ENCODE assay signal across 8 cellular contexts in the genomic region with DNA sequence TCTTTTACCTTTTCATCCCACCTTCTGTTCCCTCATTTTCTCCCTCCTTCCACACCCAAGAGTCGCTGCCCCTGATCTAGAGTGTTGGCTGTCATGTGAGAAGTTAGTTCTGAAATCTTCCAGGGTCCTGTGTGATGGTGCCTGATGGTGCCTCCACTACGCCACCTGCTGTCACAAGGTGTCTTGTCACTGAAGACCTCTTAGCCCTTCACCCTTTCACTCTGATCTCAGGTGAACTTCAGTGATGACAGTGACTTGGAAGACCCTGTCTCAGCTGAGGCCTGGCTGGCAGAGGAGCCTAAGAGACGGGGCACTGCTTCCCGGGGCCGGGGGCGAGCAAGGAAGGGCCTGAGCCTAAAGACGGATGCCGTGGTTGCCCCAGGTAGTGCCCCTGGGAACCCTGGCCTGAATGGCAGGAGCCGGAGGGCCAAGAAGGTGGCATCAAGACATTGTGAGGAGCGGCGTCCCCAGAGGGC. TPM values are rescaled to one million over a fixed set of nuclear protein-coding genes. Genes with fewer than 3 reads are reported as not detected.
DNase-seq lines count a peak whose midpoint lies in the region; ATAC-seq and TF ChIP-seq lines count a peak whose summit lies in the region.

No MANE protein-coding gene starts in this region.

- H3K79me2 ChIP-seq in parathyroid adenoma, result no peaks in the 10 kb centered on the region

- peaks cover 0 to 3% (median 0%) of the 10 kb centered on the region in 3 donors for H3K4me1 ChIP-seq in gastroesophageal sphincter
- peaks cover 2% of the 10 kb centered on the region for H3K4me1 ChIP-seq in parathyroid adenoma
- no peaks in the 10 kb centered on the region for H3K4me1 ChIP-seq in uterus

- intact Hi-C loops in uterus (cut with DNase I; ENCODE audit: low total_unique reads), result loop anchor here (10.0 kb wide), 1 partner anchor 73 kb away; no protein-coding TSS in a partner anchor

- H3K9ac ChIP-seq in parathyroid adenoma, result no peak overlapping the region

- peak; percentile 64 for ATAC-seq in gastroesophageal sphincter
- ATAC-seq in GM21390 (IDR thresholded peaks at IDR 0.05; ENCODE audit: unreplicated experiment), result no peak

- 80 to 90% methylated on average over 2 to 11 of the region's 11 CpGs for WGBS in gastroesophageal sphincter (ENCODE audit: low coverage in 1 of 2), 2 donors

- H3K27me3 ChIP-seq in H7 (ENCODE audit: control insufficient read depth, insufficient read depth, low read length), result no peaks in the 10 kb centered on the region
- no peaks in the 10 kb centered on the region for H3K27me3 ChIP-seq in gastroesophageal sphincter
- no peaks in the 10 kb centered on the region for H3K27me3 ChIP-seq in parathyroid adenoma (ENCODE audit: control insufficient read depth, insufficient read depth, low read length)
- H3K27me3 ChIP-seq in uterus, result no peaks in the 10 kb centered on the region

- H3K36me3 ChIP-seq in H7 (replicated peaks; ENCODE audit: control insufficient read depth, insufficient read depth, low read length) (peaks cover 57% of the 10 kb centered on the region), gastroesophageal sphincter (no peaks in the 10 kb centered on the region), parathyroid adenoma (ENCODE audit: control insufficient read depth, insufficient read depth, low read length) (no peaks in the 10 kb centered on the region), uterus (no peaks in the 10 kb centered on the region)

- TF ChIP-seq CTCF in gastroesophageal sphincter (IDR thresholded peaks at IDR 0.05) (peak in 3 of 4 experiments; percentile 70 to 79 (median 75)), parathyroid adenoma (IDR thresholded peaks at IDR 0.05) (peak; percentile 77), uterus (IDR thresholded peaks at IDR 0.05) (peak; percentile 59 to 84 (median 74))

- H3K4me2 ChIP-seq in parathyroid adenoma (ENCODE audit: low read length), result no peak overlapping the region

- H3K9me3 ChIP-seq in gastroesophageal sphincter (no peaks in the 10 kb centered on the region), parathyroid adenoma (ENCODE audit: control insufficient read depth, low read length) (no peaks in the 10 kb centered on the region), uterus (no peaks in the 10 kb centered on the region)

- peak; percentile 87 for DNase-seq in Ammon's horn (ENCODE audit: low spot score)
- DNase-seq in H7, result peak; percentile 89
- peak; percentile 41 for DNase-seq in RKO (ENCODE audit: low spot score)
- DNase-seq in activated gamma-delta T cell treated with anti-CD3 and anti-CD28 coated beads, Interleukin-2, amount 50 U/mL, for 16 hours (ENCODE audit: low read depth), result peak; percentile 63
- peak; percentile 64 to 72 for DNase-seq in uterus

- peak overlapping the region; percentile 54 for H2AFZ ChIP-seq in parathyroid adenoma

- no peak overlapping the region for H3K27ac ChIP-seq in gastroesophageal sphincter
- no peak overlapping the region for H3K27ac ChIP-seq in parathyroid adenoma
- no peak overlapping the region for H3K27ac ChIP-seq in uterus

- no peak for TF ChIP-seq POLR2A in gastroesophageal sphincter (IDR thresholded peaks at IDR 0.05)
- TF ChIP-seq POLR2A in uterus (IDR thresholded peaks at IDR 0.05), result no peak

- H3K4me3 ChIP-seq in H7 (ENCODE audit: insufficient read depth, low read depth, low read length), result no peak overlapping the region
- H3K4me3 ChIP-seq in gastroesophageal sphincter, result no peak overlapping the region
- H3K4me3 ChIP-seq in parathyroid adenoma (ENCODE audit: low read depth, low read length), result no peak overlapping the region
- H3K4me3 ChIP-seq in uterus, result no peak overlapping the region

- no peak for TF ChIP-seq EP300 in gastroesophageal sphincter (IDR thresholded peaks at IDR 0.05)

RNA-seq across cellular contexts. Expression of gene PFDN5, which starts 7.6 kb away (rescaled TPM):
- total RNA-seq in H7 (2014; rRNA removed; shearing (Covaris generic)), result 242 and 304 TPM in 2 replicates
- total RNA-seq in gastroesophageal sphincter (100 to 1,000 TPM; 390 to 782 (median 568) TPM), uterus (1,000 to 10,000 TPM in 2 of 4 donors, 100 to 1,000 TPM in 2; 347 to 1,573 (median 972) TPM)

RNA-seq across cellular contexts. Expression of gene MYG1, which starts 11.7 kb away (rescaled TPM):
- total RNA-seq in H7 (2014; rRNA removed; shearing (Covaris generic)), result 74.2 and 98.0 TPM in 2 replicates
- 10 to 100 TPM; 40.9 to 49.2 (median 46.3) TPM for total RNA-seq in gastroesophageal sphincter
- 10 to 100 TPM; 10.2 to 59.3 (median 33.9) TPM for total RNA-seq in uterus

RNA-seq across cellular contexts. Expression of gene ESPL1, which starts 19.7 kb away (rescaled TPM):
- total RNA-seq in H7 (2014; rRNA removed; shearing (Covaris generic)), result 43.6 and 46.2 TPM in 2 replicates
- 1 to 10 TPM in 2 of 4 donors, under 1 TPM in 2; 0.13 to 2.3 (median 0.64) TPM for total RNA-seq in gastroesophageal sphincter
- 1 to 10 TPM in 1 of 4 donors, under 1 TPM in 1, not detected in 2; 0.12 to 4.5 TPM for total RNA-seq in uterus

RNA-seq across cellular contexts. Expression of gene AAAS, which starts 33.6 kb away (rescaled TPM):
- 131 and 137 TPM in 2 replicates for total RNA-seq in H7 (2014; rRNA removed; shearing (Covaris generic))
- total RNA-seq in gastroesophageal sphincter (10 to 100 TPM; 36.4 to 88.9 (median 46.5) TPM), uterus (10 to 100 TPM; 12.3 to 52.2 (median 46.9) TPM)

RNA-seq across cellular contexts. Expression of gene SP7, which starts 48.4 kb away (rescaled TPM):
- 0.14 and 0.44 TPM in 2 replicates for total RNA-seq in H7 (2014; rRNA removed; shearing (Covaris generic))
- not detected for total RNA-seq in gastroesophageal sphincter
- under 1 TPM in 2 of 4 donors, not detected in 2; 0.34 to 0.62 TPM for total RNA-seq in uterus
